1 cellular context compared by ENCODE assay signal in genomic region chr16:20740901-20741491, GRCh38.
TF ChIP-seq lines count a peak whose summit lies in the region.

No MANE protein-coding gene starts in this region.

TF ChIP-seq in GM23338, 12 proteins besides CTCF, POLR2A, EP300 and RAD21 (continued from another document):
- TF ChIP-seq ZNF462 (CRISPR knock-in tag; IDR thresholded peaks at IDR 0.05): no peak
- no peak for TF ChIP-seq REST (IDR thresholded peaks at IDR 0.05; ENCODE audit: unreplicated experiment)
- no peak for TF ChIP-seq ZNF114 (CRISPR knock-in tag; IDR thresholded peaks at IDR 0.05)
- no peak for TF ChIP-seq STAT1 (IDR thresholded peaks at IDR 0.05; ENCODE audit: unreplicated experiment)
- TF ChIP-seq EZH2 (IDR thresholded peaks at IDR 0.05; ENCODE audit: low read depth, unreplicated experiment): no peak
